ENCODE assay signal across 8 cellular contexts in genomic region chr6:33623895-33624381, GRCh38. TPM values are rescaled to one million over a fixed set of nuclear protein-coding genes. Genes with fewer than 3 reads are reported as not detected.
DNase-seq lines count a peak whose midpoint lies in the region; ATAC-seq and TF ChIP-seq lines count a peak whose summit lies in the region.

No MANE protein-coding gene starts in this region.

- CTCF ChIA-PET in CD8-positive, alpha-beta T cell (lab: Charles Lee): interaction anchor here (1.4 kb wide), 1 partner anchor 77 kb away, joined by 3 read pairs; no protein-coding TSS in a partner anchor
- CTCF ChIA-PET in HEK293 (lab: Yijun Ruan, JAX): interaction anchor here (2.4 to 3.1 kb wide), 2 partner anchors 8 to 77 kb away, joined by 9 to 22 read pairs; no protein-coding TSS in a partner anchor

- no peak overlapping the region for H3K4me3 ChIP-seq in CD8-positive, alpha-beta T cell (ENCODE audit: low read depth, low read length)
- H3K4me3 ChIP-seq in HEK293 (ENCODE audit: low read depth, low read length): no peak overlapping the region

- peaks cover 64% of the 10 kb centered on the region for H3K4me1 Mint-ChIP-seq in CD8-positive, alpha-beta T cell (ENCODE audit: low read depth)
- H3K4me1 Mint-ChIP-seq in activated naive CD8-positive, alpha-beta T cell treated with anti-CD3 and anti-CD28 coated beads for 36 hours: peaks cover 53% of the 10 kb centered on the region
- peaks cover 55 to 71% (median 69%) of the 10 kb centered on the region in 3 donors for H3K4me1 Mint-ChIP-seq in naive B cell

- peaks cover 4% of the 10 kb centered on the region for H3K36me3 ChIP-seq in CD8-positive, alpha-beta T cell (ENCODE audit: insufficient read depth, low read length)
- peaks cover 0 to 3% of the 10 kb centered on the region in 2 experiments; a peak in 2 of 3 replicates for H3K36me3 ChIP-seq in HEK293 (ENCODE audit: control insufficient read depth in 2 of 2, insufficient read depth in 1 of 2, low read length in 2 of 2)

- intact Hi-C loops in CD8-positive, alpha-beta T cell (cut with DNase I, micrococcal nuclease): loop anchor here in 1 of 2 experiments (5.0 kb wide), 2 partner anchors 767 to 1633 kb away; partner anchors contain the start of gene ZNF76
- intact Hi-C loops in cardiac septum (cut with DNase I): no loop called here

- no peaks in the 10 kb centered on the region for H3K27me3 Mint-ChIP-seq in CD8-positive, alpha-beta T cell (ENCODE audit: low read depth)
- H3K27me3 Mint-ChIP-seq in activated naive CD8-positive, alpha-beta T cell treated with anti-CD3 and anti-CD28 coated beads for 36 hours: peaks cover 4% of the 10 kb centered on the region
- H3K27me3 Mint-ChIP-seq in naive B cell: no peaks in the 10 kb centered on the region

- peaks cover 35% of the 10 kb centered on the region for H3K4me1 ChIP-seq in CD8-positive, alpha-beta T cell (ENCODE audit: insufficient read depth, low read length)
- peaks cover 10% of the 10 kb centered on the region for H3K4me1 ChIP-seq in HEK293 (ENCODE audit: control insufficient read depth, insufficient read depth, low read length)

- H3K27ac Mint-ChIP-seq in CD8-positive, alpha-beta T cell: peak overlapping the region; percentile 58
- no peak overlapping the region for H3K27ac Mint-ChIP-seq in activated naive CD8-positive, alpha-beta T cell treated with anti-CD3 and anti-CD28 coated beads for 36 hours
- H3K27ac Mint-ChIP-seq in naive B cell: peak overlapping the region in 5 of 6 donors; percentile 25 to 94 (median 82)

- H3K27ac ChIP-seq in CD8-positive, alpha-beta T cell (ENCODE audit: low read depth, low read length): no peak overlapping the region
- no peak overlapping the region for H3K27ac ChIP-seq in HEK293 (ENCODE audit: extremely low read depth, low read depth, low read length)

- no peaks in the 10 kb centered on the region for H3K9me3 ChIP-seq in CD8-positive, alpha-beta T cell (ENCODE audit: low read length)
- H3K9me3 ChIP-seq in HEK293 (ENCODE audit: control insufficient read depth, insufficient read depth, low read depth, low read length): no peaks in the 10 kb centered on the region

- POLR2A ChIA-PET in CD8-positive, alpha-beta T cell (lab: Charles Lee): no interaction called here
- POLR2A ChIA-PET in HEK293 (lab: Yijun Ruan, JAX): interaction anchor here (4.2 kb wide), 1 partner anchor 9 kb away, joined by 19 read pairs; no protein-coding TSS in a partner anchor

- no peaks in the 10 kb centered on the region for H3K9me3 Mint-ChIP-seq in CD8-positive, alpha-beta T cell
- H3K9me3 Mint-ChIP-seq in activated naive CD8-positive, alpha-beta T cell treated with anti-CD3 and anti-CD28 coated beads for 36 hours: no peaks in the 10 kb centered on the region
- H3K9me3 Mint-ChIP-seq in naive B cell: no peaks in the 10 kb centered on the region

- peak overlapping the region; percentile 87 for H3K4me3 Mint-ChIP-seq in CD8-positive, alpha-beta T cell
- H3K4me3 Mint-ChIP-seq in activated naive CD8-positive, alpha-beta T cell treated with anti-CD3 and anti-CD28 coated beads for 36 hours: peak overlapping the region; percentile 96
- peak overlapping the region in 7 of 8 donors; percentile 22 to 97 (median 62) for H3K4me3 Mint-ChIP-seq in naive B cell

- peaks cover 27% of the 10 kb centered on the region for H3K36me3 Mint-ChIP-seq in CD8-positive, alpha-beta T cell
- H3K36me3 Mint-ChIP-seq in activated naive CD8-positive, alpha-beta T cell treated with anti-CD3 and anti-CD28 coated beads for 36 hours: peaks cover 19% of the 10 kb centered on the region
- no peaks in the 10 kb centered on the region for H3K36me3 Mint-ChIP-seq in naive B cell

- DNase-seq in CD8-positive, alpha-beta T cell: no peak
- no peak for DNase-seq in activated naive CD8-positive, alpha-beta T cell treated with anti-CD3 and anti-CD28 coated beads for 36 hours
- DNase-seq in naive B cell: no peak
- DNase-seq in cardiac septum (ENCODE audit: low spot score): no peak
- DNase-seq in NCI-H524 treated with DMSO at 0.1 percent for 48 hours (lab: John Stamatoyannopoulos, UW): no peak
- no peak for DNase-seq in middle frontal gyrus (ENCODE audit: extremely low spot score, low spot score)

- no peak for TF ChIP-seq CTCF in CD8-positive, alpha-beta T cell (IDR thresholded peaks at IDR 0.05)
- TF ChIP-seq CTCF in HEK293 (tag by site-specific recombination; IDR thresholded peaks at IDR 0.05): no peak

- H3K27me3 ChIP-seq in CD8-positive, alpha-beta T cell (ENCODE audit: insufficient read depth, low read length): no peaks in the 10 kb centered on the region

- ATAC-seq in CD8-positive, alpha-beta T cell: no peak
- ATAC-seq in naive B cell (ENCODE audit: low read depth in 2 of 2) (no peak), HG03342 (IDR thresholded peaks at IDR 0.05; ENCODE audit: unreplicated experiment) (no peak)

TF ChIP-seq in HEK293, 187 proteins besides CTCF, POLR2A, EP300 and RAD21:
- no peak for TF ChIP-seq OVOL3 (tag by site-specific recombination; IDR thresholded peaks at IDR 0.05)
- TF ChIP-seq ZNF660 (tag by site-specific recombination; IDR thresholded peaks at IDR 0.05): 0 out of 2 replicates have a peak, but pooled peaks have one; percentile 40

RNA-seq across cellular contexts. Expression of gene ITPR3, which starts 2.8 kb away (rescaled TPM):
- total RNA-seq in CD8-positive, alpha-beta T cell: 10 to 100 TPM; 39.5 to 40.1 TPM
- 10 to 100 TPM; 35.5 to 36.6 TPM for total RNA-seq in activated naive CD8-positive, alpha-beta T cell treated with anti-CD3 and anti-CD28 coated beads for 36 hours
- polyA plus RNA-seq in naive B cell (ENCODE audit: low read depth in 6 of 6): 1 to 10 TPM in 4 of 6 donors, under 1 TPM in 2; 0.22 to 6.4 (median 1.7) TPM
- 6.9 TPM for total RNA-seq in cardiac septum

RNA-seq across cellular contexts. Expression of gene BAK1, which starts 43.9 kb away (rescaled TPM):
- total RNA-seq in CD8-positive, alpha-beta T cell: 10 to 100 TPM; 44.8 to 46.5 TPM
- total RNA-seq in activated naive CD8-positive, alpha-beta T cell treated with anti-CD3 and anti-CD28 coated beads for 36 hours: 10 to 100 TPM; 32.0 to 34.3 TPM
- 10 to 100 TPM; 11.7 to 22.6 (median 13.6) TPM for polyA plus RNA-seq in naive B cell (ENCODE audit: low read depth in 6 of 6)
- 18.8 TPM for total RNA-seq in cardiac septum
